In the genomic region with DNA sequence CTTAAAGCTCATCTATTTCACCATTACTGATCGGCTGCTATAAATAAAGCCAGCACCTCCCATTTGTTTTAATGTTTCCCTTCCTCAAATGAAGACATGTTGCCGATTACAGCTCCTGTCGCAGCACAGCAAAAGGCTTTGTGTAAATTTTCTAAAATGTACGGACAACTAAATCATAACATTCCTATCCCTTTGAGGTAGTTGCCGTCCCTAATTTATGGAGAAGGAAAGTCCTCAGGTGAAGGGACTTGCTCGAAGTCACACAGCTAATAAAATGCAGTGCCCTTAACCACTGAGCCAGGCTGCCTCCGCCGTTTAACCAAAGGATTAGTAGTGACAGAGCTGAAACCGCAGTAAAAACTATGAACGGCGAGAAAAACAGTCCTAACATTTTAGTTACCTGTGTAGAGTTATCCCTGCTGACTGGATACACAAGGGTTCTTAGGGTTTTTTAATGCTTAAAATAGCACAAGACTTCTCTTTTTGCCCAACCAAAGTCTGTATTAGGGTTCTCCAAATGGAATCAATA, we compare ENCODE assay signal across 8 cellular contexts. TPM values are rescaled to one million over a fixed set of nuclear protein-coding genes. Genes with fewer than 3 reads are reported as not detected.
DNase-seq lines count a peak whose midpoint lies in the region; ATAC-seq and TF ChIP-seq lines count a peak whose summit lies in the region.

No MANE protein-coding gene starts in this region.

- TF ChIP-seq CTCF in AG09309 (IDR thresholded peaks at IDR 0.05; ENCODE audit: control insufficient read depth, insufficient read depth, low read depth, low read length, missing control alignments) (no peak), thyroid gland (IDR thresholded peaks at IDR 0.05) (no peak)

- no peak for TF ChIP-seq POLR2A in thyroid gland (IDR thresholded peaks at IDR 0.05)

- H3K4me3 ChIP-seq in AG09309 (ENCODE audit: control insufficient read depth, low read depth, low read length) (peak overlapping the region; percentile 66), thyroid gland (replicated peaks in 1 of 3) (peak overlapping the region; percentile 15 to 97 (median 93))

- H3K4me1 Mint-ChIP-seq in activated naive CD8-positive, alpha-beta T cell treated with anti-CD3 and anti-CD28 coated beads for 36 hours: peaks cover 12% of the 10 kb centered on the region

- H3K36me3 ChIP-seq in thyroid gland: peaks cover 10 to 19% of the 10 kb centered on the region in 2 donors

- DNase-seq in AG09309 (ENCODE audit: low read depth) (no peak), thyroid gland (no peak), OCI-M2 (lab: John Stamatoyannopoulos, UW; ENCODE audit: unreplicated experiment) (no peak), DMS153 (lab: John Stamatoyannopoulos, UW) (no peak)
- DNase-seq in activated naive CD8-positive, alpha-beta T cell treated with anti-CD3 and anti-CD28 coated beads for 36 hours: peak; percentile 16

- H3K27ac ChIP-seq in layer of hippocampus (ENCODE audit: low read depth, low read length) (peak overlapping the region; percentile 93), thyroid gland (peak overlapping the region; percentile 75 to 96 (median 89))

- peak overlapping the region; percentile 81 for H3K4me3 Mint-ChIP-seq in activated naive CD8-positive, alpha-beta T cell treated with anti-CD3 and anti-CD28 coated beads for 36 hours

- H3K9me3 ChIP-seq in thyroid gland: no peaks in the 10 kb centered on the region

- H3K27me3 ChIP-seq in layer of hippocampus (ENCODE audit: control insufficient read depth, insufficient read depth, low read length): no peaks in the 10 kb centered on the region
- H3K27me3 ChIP-seq in thyroid gland: no peaks in the 10 kb centered on the region

- peak overlapping the region; percentile 42 for H3K27ac Mint-ChIP-seq in activated naive CD8-positive, alpha-beta T cell treated with anti-CD3 and anti-CD28 coated beads for 36 hours

- ATAC-seq in HG03354 (IDR thresholded peaks at IDR 0.05; ENCODE audit: poor library complexity, severe bottlenecking, unreplicated experiment) (peak; percentile 12), HG03159 (IDR thresholded peaks at IDR 0.05; ENCODE audit: unreplicated experiment) (no peak)

- WGBS in thyroid gland, 2 donors: 1% methylated on average over 10 to 11 of the region's 11 CpGs

- no peaks in the 10 kb centered on the region for H3K27me3 Mint-ChIP-seq in activated naive CD8-positive, alpha-beta T cell treated with anti-CD3 and anti-CD28 coated beads for 36 hours

- no peaks in the 10 kb centered on the region for H3K36me3 Mint-ChIP-seq in activated naive CD8-positive, alpha-beta T cell treated with anti-CD3 and anti-CD28 coated beads for 36 hours

- no peaks in the 10 kb centered on the region for H3K9me3 Mint-ChIP-seq in activated naive CD8-positive, alpha-beta T cell treated with anti-CD3 and anti-CD28 coated beads for 36 hours

- H3K4me1 ChIP-seq in thyroid gland: peaks cover 10 to 11% of the 10 kb centered on the region in 2 donors

- intact Hi-C loops in thyroid gland (cut with DNase I): no loop called here

RNA-seq across cellular contexts. Expression of gene PINK1, which starts 0.9 kb away (rescaled TPM):
- 1 to 10 TPM; 1.9 to 2.1 TPM for total RNA-seq in activated naive CD8-positive, alpha-beta T cell treated with anti-CD3 and anti-CD28 coated beads for 36 hours
- 100 to 1,000 TPM; 144 to 171 (median 151) TPM for total RNA-seq in thyroid gland

RNA-seq across cellular contexts. Expression of gene DDOST, which starts 27.0 kb away (rescaled TPM):
- 100 to 1,000 TPM; 156 to 164 TPM for total RNA-seq in activated naive CD8-positive, alpha-beta T cell treated with anti-CD3 and anti-CD28 coated beads for 36 hours
- 100 to 1,000 TPM; 182 to 299 (median 238) TPM for total RNA-seq in thyroid gland

RNA-seq across cellular contexts. Expression of gene CDA, which starts 45.2 kb away (rescaled TPM):
- not detected for total RNA-seq in activated naive CD8-positive, alpha-beta T cell treated with anti-CD3 and anti-CD28 coated beads for 36 hours
- 1 to 10 TPM in 2 of 4 donors, under 1 TPM in 2; 0.56 to 3.5 (median 1.5) TPM for total RNA-seq in thyroid gland

Comparison
In these comparisons a context has a peak if more than half of its experiments do, and no peak if none do; other contexts are left out.
1. RNA of gene PINK1, which starts 0.9 kb away (total RNA-seq): 144 to 171 TPM in thyroid gland; 1.9 to 2.1 TPM in activated naive CD8-positive, alpha-beta T cell treated with anti-CD3 and anti-CD28 coated beads for 36 hours; every median in the first group is over 10 times any median in the second.